ENCODE assay signal across 16 cellular contexts in genomic region chr6:25360611-25361010, GRCh38.
DNase-seq lines count a peak whose midpoint lies in the region; ATAC-seq, FAIRE-seq and TF ChIP-seq lines count a peak whose summit lies in the region.
"Had no signal": no experiment of that assay in that cellular context is flagged by ENCODE, and none has a peak within 500 bp of the region (broad histone marks: within the 10 kb centered on the region; RNA-seq: fewer than 3 reads in every experiment).

No MANE protein-coding gene starts in this region.

- peak overlapping the region; percentile 27 for H3K4me2 ChIP-seq in astrocyte (ENCODE audit: low read length)
- H3K4me2 ChIP-seq: KMS-11 had no signal

- intact Hi-C loops in Right ventricle myocardium inferior (cut with DNase I): no loop called here

- H3K4me1 ChIP-seq in astrocyte (ENCODE audit: insufficient read depth, low read length): peaks cover 16% of the 10 kb centered on the region

- no peaks in the 10 kb centered on the region for H3K36me3 Mint-ChIP-seq in astrocyte (ENCODE audit: low read depth, unreplicated experiment)
- H3K36me3 Mint-ChIP-seq: memory B cell had no signal

- no peaks in the 10 kb centered on the region for H3K27me3 Mint-ChIP-seq in astrocyte (ENCODE audit: low read depth, unreplicated experiment)

- no peaks in the 10 kb centered on the region for H3K27me3 ChIP-seq in astrocyte (ENCODE audit: insufficient read depth, low read length)
- H3K27me3 ChIP-seq: transverse colon had no signal

- H3K36me3 ChIP-seq in astrocyte (ENCODE audit: insufficient read depth, low read length): no peaks in the 10 kb centered on the region
- H3K36me3 ChIP-seq: transverse colon had no signal

- DNase-seq in HCEC 1CT (peak; percentile 82), astrocyte (ENCODE audit: low read depth) (peak; percentile 89), foreskin fibroblast (peak; percentile 29 to 40), activated gamma-delta T cell treated with Interleukin-2 at 50 U/mL for 16 hours (no peak), GM10266 (ENCODE audit: extremely low spot score) (no peak), Right ventricle myocardium inferior (ENCODE audit: missing footprints) (no peak)
- DNase-seq in stimulated activated naive CD4-positive, alpha-beta T cell treated with Interleukin-2 at 50 U/mL for 16 hours (lab: John Stamatoyannopoulos, UW): no peak
- DNase-seq: activated naive CD4-positive, alpha-beta T cell; erythroblast; SIG-M5; stimulated activated CD4-positive, alpha-beta T cell treated with anti-CD3 and anti-CD28 coated beads, Interleukin-12 subunit alpha, Interleukin-12 subunit beta, amount 100 ng/mL, for 4 hours; transverse colon had no signal

- no peak overlapping the region for H2AFZ ChIP-seq in astrocyte (ENCODE audit: low read depth, low read length)

- H3K4me3 Mint-ChIP-seq in astrocyte (ENCODE audit: unreplicated experiment): no peak overlapping the region
- H3K4me3 Mint-ChIP-seq: memory B cell had no signal

- no peak overlapping the region for H3K4me3 ChIP-seq in astrocyte (ENCODE audit: insufficient read depth, low read depth, low read length)
- no peak overlapping the region for H3K4me3 ChIP-seq in foreskin fibroblast (ENCODE audit: low read depth in 1 of 2, low read length in 2 of 2)
- H3K4me3 ChIP-seq: A549, transverse colon had no signal

- peaks cover 30% of the 10 kb centered on the region for H3K4me1 Mint-ChIP-seq in astrocyte (ENCODE audit: low read depth, unreplicated experiment)

- FAIRE-seq in astrocyte (lab: Jason Lieb, UNC): peak; percentile 80
- FAIRE-seq: A549 had no signal

- ATAC-seq in Right ventricle myocardium inferior: no peak
- ATAC-seq: A549 had no signal

- H3K27ac ChIP-seq in 22Rv1 (peak overlapping the region; percentile 17; the same call in 1 of the 2 replicates), astrocyte (ENCODE audit: low read depth, low read length) (no peak overlapping the region)
- H3K27ac ChIP-seq: A549, KMS-11 had no signal

- no peaks in the 10 kb centered on the region for H3K79me2 ChIP-seq in astrocyte (ENCODE audit: insufficient read depth, low read length)

- H3K9me3 Mint-ChIP-seq in astrocyte (ENCODE audit: unreplicated experiment): no peaks in the 10 kb centered on the region
- H3K9me3 Mint-ChIP-seq: memory B cell had no signal

- H4K20me1 ChIP-seq in astrocyte (ENCODE audit: insufficient read depth, low read length): no peaks in the 10 kb centered on the region

- TF ChIP-seq CTCF in 22Rv1 (IDR thresholded peaks at IDR 0.05): no peak
- no peak for TF ChIP-seq CTCF in astrocyte (IDR thresholded peaks at IDR 0.05; ENCODE audit: insufficient read depth, low read depth, low read length)
- no peak for TF ChIP-seq CTCF in foreskin fibroblast (IDR thresholded peaks at IDR 0.05; ENCODE audit: low read depth, low read length)
- no peak for TF ChIP-seq CTCF in GM10266 (IDR thresholded peaks at IDR 0.05; ENCODE audit: control insufficient read depth, insufficient read depth, low read depth, missing control alignments)

- H3K9me3 ChIP-seq in astrocyte (ENCODE audit: insufficient read depth, low read depth, low read length): no peaks in the 10 kb centered on the region
- H3K9me3 ChIP-seq: A549, transverse colon had no signal

- peak overlapping the region; percentile 51 for H3K27ac Mint-ChIP-seq in astrocyte (ENCODE audit: unreplicated experiment)
- H3K27ac Mint-ChIP-seq: memory B cell had no signal

- H3K9ac ChIP-seq in astrocyte (ENCODE audit: low read length): no peak overlapping the region
- H3K9ac ChIP-seq: KMS-11 had no signal

Comparison
In these comparisons a context has a peak if more than half of its experiments do, and no peak if none do; other contexts are left out.
1. DNase-seq: peak in HCEC 1CT (single experiment), astrocyte (single experiment) and foreskin fibroblast (2 of 2); none in stimulated activated naive CD4-positive, alpha-beta T cell treated with Interleukin-2 at 50 U/mL for 16 hours (single experiment), activated gamma-delta T cell treated with Interleukin-2 at 50 U/mL for 16 hours (single experiment), GM10266 (single experiment) and Right ventricle myocardium inferior (single experiment).